In the genomic region with DNA sequence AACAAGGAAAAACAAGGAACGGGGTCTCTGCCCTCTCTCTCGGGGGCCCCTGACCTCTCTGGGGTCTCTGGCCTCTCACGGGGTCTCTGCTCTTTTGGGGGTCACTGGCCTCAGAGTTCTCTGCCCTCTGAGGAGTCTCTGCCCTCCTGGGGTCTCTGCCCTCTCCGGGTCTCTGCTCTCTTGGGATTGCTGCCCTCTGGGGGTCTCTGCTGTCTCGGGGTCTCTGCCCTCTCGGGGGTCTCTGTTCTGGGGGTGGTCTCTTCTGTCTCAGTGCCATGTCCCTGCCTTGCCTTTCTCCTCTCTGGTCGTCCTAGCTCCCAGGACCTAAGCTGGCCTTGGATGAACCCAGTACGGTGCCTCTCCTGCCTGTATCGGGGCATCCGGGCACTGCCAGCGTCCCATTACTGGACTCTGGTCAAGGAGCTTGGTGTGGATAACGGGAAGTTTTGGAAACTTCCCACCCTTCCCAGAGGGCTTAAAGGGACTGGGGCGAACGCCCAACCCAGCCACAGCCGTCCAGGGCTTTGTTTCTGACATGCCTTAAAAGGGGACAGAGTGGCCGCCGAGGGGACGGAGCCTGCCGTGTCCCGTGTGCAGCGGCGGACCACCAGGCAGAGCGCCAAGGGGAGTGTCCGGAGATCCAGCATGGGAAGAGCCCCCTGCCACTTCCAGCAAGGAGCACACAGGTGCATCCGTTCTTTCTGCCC, we compare ENCODE assay signal across 18 cellular contexts. TPM values are rescaled to one million over a fixed set of nuclear protein-coding genes. Genes with fewer than 3 reads are reported as not detected.
"Had no signal": no experiment of that assay in that cellular context is flagged by ENCODE, and none has a peak within 500 bp of the region (broad histone marks: within the 10 kb centered on the region; RNA-seq: fewer than 3 reads in every experiment).

No MANE protein-coding gene starts in this region.

- H3K27ac Mint-ChIP-seq: activated CD4-positive, alpha-beta T cell treated with anti-CD3 and anti-CD28 coated beads for 36 hours; nephron progenitor cell; T-helper 2 cell treated with Interferon-gamma antibody and Interleukin-4, amounts not matched to agents 5 μg/mL and 100 μg/mL, for 36 hours; WTC11 had no signal

- H3K27ac ChIP-seq: coronary artery, upper lobe of right lung had no signal

- H3K9me3 ChIP-seq: upper lobe of right lung had no signal

- H3K36me3 Mint-ChIP-seq: activated naive CD8-positive, alpha-beta T cell; WTC11 had no signal

- H3K27me3 Mint-ChIP-seq: activated CD4-positive, alpha-beta T cell treated with anti-CD3 and anti-CD28 coated beads for 36 hours; activated naive CD8-positive, alpha-beta T cell; central memory CD8-positive, alpha-beta T cell had no signal

- H3K36me3 ChIP-seq: upper lobe of right lung had no signal

- H3K4me3 ChIP-seq: coronary artery, upper lobe of right lung had no signal

- DNase-seq: activated CD4-positive, alpha-beta T cell treated with anti-CD3 and anti-CD28 coated beads for 36 hours; activated CD4-positive, alpha-beta T cell treated with anti-CD3 and anti-CD28 coated beads, Interleukin-2, amount 50 U/mL, for 48 hours; activated gamma-delta T cell; erythroblast; foreskin melanocyte; hypothalamus; islet precursor cell; mammary epithelial cell; nephron progenitor cell; stimulated activated naive CD4-positive, alpha-beta T cell; upper lobe of right lung had no signal

- ATAC-seq: activated CD4-positive, alpha-beta T cell treated with anti-CD3 and anti-CD28 coated beads for 36 hours; upper lobe of right lung; WTC11 had no signal

- H3K4me3 Mint-ChIP-seq: activated CD4-positive, alpha-beta T cell treated with anti-CD3 and anti-CD28 coated beads for 36 hours; activated naive CD8-positive, alpha-beta T cell; central memory CD8-positive, alpha-beta T cell; nephron progenitor cell; T-helper 2 cell treated with Interferon-gamma antibody and Interleukin-4, amounts not matched to agents 5 μg/mL and 100 μg/mL, for 36 hours; WTC11 had no signal

- FAIRE-seq: endometrium had no signal

- H3K9me3 Mint-ChIP-seq: central memory CD8-positive, alpha-beta T cell; nephron progenitor cell; T-helper 2 cell treated with Interferon-gamma antibody and Interleukin-4, amounts not matched to agents 5 μg/mL and 100 μg/mL, for 36 hours; WTC11 had no signal

RNA-seq across cellular contexts. Expression of gene COL9A3, which starts 45.3 kb away (rescaled TPM):
- total RNA-seq: activated CD4-positive, alpha-beta T cell treated with anti-CD3 and anti-CD28 coated beads for 36 hours; myocyte had no signal
